ENCODE assay signal across 30 cellular contexts in genomic region chr9:97596906-97597305, GRCh38. TPM values are rescaled to one million over a fixed set of nuclear protein-coding genes. Genes with fewer than 3 reads are reported as not detected.
DNase-seq lines count a peak whose midpoint lies in the region; ATAC-seq and TF ChIP-seq lines count a peak whose summit lies in the region.
"Had no signal": no experiment of that assay in that cellular context is flagged by ENCODE, and none has a peak within 500 bp of the region (broad histone marks: within the 10 kb centered on the region; RNA-seq: fewer than 3 reads in every experiment).

No MANE protein-coding gene starts in this region.

- TF ChIP-seq CTCF in psoas muscle (IDR thresholded peaks at IDR 0.05) (no peak), vagina (IDR thresholded peaks at IDR 0.05) (no peak)

- H3K36me3 ChIP-seq in psoas muscle (ENCODE audit: insufficient read depth in 1 of 2, low read depth in 1 of 2) (peaks cover 7 to 39% of the 10 kb centered on the region in 2 donors), vagina (peaks cover 0 to 24% of the 10 kb centered on the region in 2 donors)
- H3K36me3 ChIP-seq: breast epithelium, colonic mucosa had no signal

- ATAC-seq in psoas muscle (no peak), GM21529 (IDR thresholded peaks at IDR 0.05; ENCODE audit: unreplicated experiment) (no peak)
- ATAC-seq: HepG2; mucosa of descending colon; natural killer cell; stimulated activated memory B cell treated with anti-CD40 and anti-IgM and Interleukin-4, amounts not matched to agents 10 μg/mL and 1 μg/mL and 100 μg/mL, for 72 hours had no signal

- H3K9me3 ChIP-seq in psoas muscle (no peaks in the 10 kb centered on the region), vagina (no peaks in the 10 kb centered on the region)
- H3K9me3 ChIP-seq: breast epithelium, colonic mucosa, mucosa of descending colon, SJCRH30, suprapubic skin had no signal

- H3K27ac ChIP-seq in psoas muscle (peak overlapping the region; percentile 77), vagina (peak overlapping the region; percentile 66)
- H3K27ac ChIP-seq: 22Rv1, breast epithelium, C4-2B, colonic mucosa, epithelial cell of prostate, GM23248, SJCRH30, suprapubic skin had no signal

- 45 to 66% (median 48%) methylated on average over 4 of the region's 4 CpGs for WGBS in psoas muscle, 3 donors

- H3K27me3 ChIP-seq in psoas muscle (ENCODE audit: insufficient read depth in 3 of 3, low read length in 2 of 3): no peaks in the 10 kb centered on the region
- no peaks in the 10 kb centered on the region for H3K27me3 ChIP-seq in vagina
- H3K27me3 ChIP-seq: breast epithelium, colonic mucosa, SJCRH30, suprapubic skin had no signal

- DNase-seq in NCI-H2171 treated with DMSO at 0.1 percent for 48 hours (lab: John Stamatoyannopoulos, UW) (peak; percentile 18), NCI-H2171 (lab: John Stamatoyannopoulos, UW) (no peak), cerebellar nuclear complex (lab: John Stamatoyannopoulos, UW) (peak; percentile 35 to 92), psoas muscle (no peak), vagina (ENCODE audit: extremely low spot score in 2 of 2) (no peak), NCI-H1092 (lab: John Stamatoyannopoulos, UW) (no peak), posterior vena cava (ENCODE audit: low spot score) (no peak)
- DNase-seq: activated CD4-positive, alpha-beta memory T cell treated with anti-CD3 and anti-CD28 coated beads, Interleukin-2, amount 10 ng/mL, durations not matched to agents 7 days and 5 days; activated CD8-positive, alpha-beta memory T cell treated with anti-CD3 and anti-CD28 coated beads, Interleukin-2, amount 50 U/mL, for 4 hours; activated naive CD4-positive, alpha-beta T cell treated with anti-CD3 and anti-CD28 coated beads for 36 hours; colonic mucosa; DMS79 treated with DMSO at 0.1 percent for 48 hours; effector memory CD4-positive, alpha-beta T cell; GM23248; Karpas-422; mucosa of descending colon; natural killer cell; NCI-H1417 treated with DMSO at 0.1 percent for 48 hours; NCI-H82; SJCRH30; SW 1271 had no signal

- no peak for TF ChIP-seq POLR2A in vagina (IDR thresholded peaks at IDR 0.05)

- H3K4me1 ChIP-seq in psoas muscle: peaks cover 76% of the 10 kb centered on the region
- H3K4me1 ChIP-seq in vagina: peaks cover 26% of the 10 kb centered on the region
- H3K4me1 ChIP-seq: breast epithelium, colonic mucosa, SJCRH30 had no signal

- H3K4me3 ChIP-seq in psoas muscle: no peak overlapping the region
- no peak overlapping the region for H3K4me3 ChIP-seq in vagina
- H3K4me3 ChIP-seq: breast epithelium, colonic mucosa, GM23248, lung, mucosa of descending colon, SJCRH30, suprapubic skin had no signal

- intact Hi-C loops in psoas muscle (cut with DNase I): loop anchor here (10.0 kb wide), 2 partner anchors 62 to 742 kb away; partner anchors contain the start of gene ZNF782 (in 1 of the 2)
- intact Hi-C loops in vagina (cut with DNase I): loop anchor here (5.0 to 10.0 kb wide), 2 partner anchors 35 to 92 kb away; partner anchors contain the start of gene TMOD1
- intact Hi-C loops in posterior vena cava (cut with DNase I): no loop called here

RNA-seq across cellular contexts. Expression of gene TSTD2, which starts 36.3 kb away (rescaled TPM):
- 10 to 100 TPM; 17.1 to 22.9 (median 19.4) TPM for total RNA-seq in psoas muscle
- polyA plus RNA-seq in psoas muscle: 10 to 100 TPM; 16.2 to 22.7 (median 17.4) TPM
- total RNA-seq in vagina: 18.2 TPM
- 10 to 100 TPM; 16.9 to 18.6 TPM for total RNA-seq in posterior vena cava

RNA-seq across cellular contexts. Expression of gene NCBP1, which starts 36.7 kb away (rescaled TPM):
- 10 to 100 TPM; 14.6 to 22.1 (median 17.5) TPM for total RNA-seq in psoas muscle
- polyA plus RNA-seq in psoas muscle: 10 to 100 TPM in 2 of 3 donors, 1 to 10 TPM in 1; 7.1 to 11.8 (median 10.8) TPM
- total RNA-seq in vagina: 23.3 TPM
- total RNA-seq in posterior vena cava: 10 to 100 TPM; 19.6 to 24.7 TPM

Comparison
In these comparisons a context has a peak if more than half of its experiments do, and no peak if none do; other contexts are left out.
1. DNase-seq: peak in NCI-H2171 treated with DMSO at 0.1 percent for 48 hours (single experiment) and cerebellar nuclear complex (2 of 2); none in NCI-H2171 (single experiment), psoas muscle (0 of 2), vagina (0 of 2), NCI-H1092 (single experiment) and posterior vena cava (single experiment).
2. intact Hi-C loops: an anchor here in psoas muscle (10.0 kb wide) and vagina (5.0 to 10.0 kb wide); none called in posterior vena cava.